21 cellular contexts compared by ENCODE assay signal in the genomic region with DNA sequence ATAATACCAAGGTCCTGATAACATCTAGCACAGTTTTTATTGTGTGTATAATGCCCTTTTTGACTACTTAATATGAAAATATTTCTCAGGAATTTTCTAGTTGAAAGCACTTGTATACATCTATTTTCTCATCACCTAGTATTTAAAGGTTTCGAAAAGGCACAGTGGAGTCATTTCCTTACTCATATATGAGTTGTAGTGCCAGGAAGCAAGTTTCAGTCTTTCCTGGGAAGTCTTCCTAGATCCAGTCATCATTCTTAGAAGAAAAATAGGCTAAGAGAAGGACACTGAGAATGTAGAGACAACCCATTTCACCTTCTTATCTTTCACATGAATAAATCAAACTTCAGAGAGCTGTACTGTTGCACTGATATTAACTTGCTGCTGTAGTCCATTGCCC.
"Had no signal": no experiment of that assay in that cellular context is flagged by ENCODE, and none has a peak within 500 bp of the region (broad histone marks: within the 10 kb centered on the region; RNA-seq: fewer than 3 reads in every experiment).

No MANE protein-coding gene starts in this region.

- H3K36me3 ChIP-seq: gastrocnemius medialis, ovary, spleen, tibial artery had no signal

- H3K4me1 ChIP-seq: gastrocnemius medialis, psoas muscle, spleen, testis, tibial artery had no signal

- H3K27ac ChIP-seq: gastrocnemius medialis, ovary, psoas muscle, skin epidermis, spleen, testis, tibial artery had no signal

- H3K27me3 ChIP-seq: gastrocnemius medialis, ovary, spleen, testis, tibial artery had no signal

- ATAC-seq: effector memory CD8-positive, alpha-beta T cell; gastrocnemius medialis; left lobe of liver; natural killer cell; psoas muscle; right cardiac atrium; stimulated activated memory B cell treated with anti-CD40 and anti-IgM and Interleukin-4, amounts not matched to agents 10 μg/mL and 1 μg/mL and 100 μg/mL, for 72 hours; stimulated activated naive CD8-positive, alpha-beta T cell treated with anti-CD3 and anti-CD28 coated beads, Interleukin-15, Interleukin-2, amounts not matched to agents 100 U/mL and 50 U/mL, for 24 hours had no signal

- DNase-seq: cortex of kidney; effector memory CD8-positive, alpha-beta T cell; gastrocnemius medialis; head of caudate nucleus; kidney; natural killer cell; occipital lobe; ovary; posterior cingulate gyrus; psoas muscle; right cardiac atrium; spleen; stimulated activated CD4-positive, alpha-beta T cell treated with anti-CD3 and anti-CD28 coated beads, Interleukin-4, amount 100 ng/mL, for 4 hours; stimulated activated naive CD8-positive, alpha-beta T cell treated with anti-CD3 and anti-CD28 coated beads, Interleukin-15, Interleukin-2, amounts not matched to agents 100 U/mL and 50 U/mL, for 24 hours; substantia nigra; testis; tibial artery had no signal

- H3K4me3 ChIP-seq: gastrocnemius medialis, lung, ovary, psoas muscle, skin epidermis, spleen, testis, tibial artery had no signal

- H3K9me3 ChIP-seq: gastrocnemius medialis, ovary, psoas muscle, testis had no signal
